In genomic region chr16:10741844-10742243, GRCh38 we compare ENCODE assay signal across 1 cellular context.
TF ChIP-seq lines count a peak whose summit lies in the region.

No MANE protein-coding gene starts in this region.

TF ChIP-seq in WTC11, 78 proteins besides CTCF, POLR2A, EP300 and RAD21 (continued from another document):
- TF ChIP-seq, protein P1, sequence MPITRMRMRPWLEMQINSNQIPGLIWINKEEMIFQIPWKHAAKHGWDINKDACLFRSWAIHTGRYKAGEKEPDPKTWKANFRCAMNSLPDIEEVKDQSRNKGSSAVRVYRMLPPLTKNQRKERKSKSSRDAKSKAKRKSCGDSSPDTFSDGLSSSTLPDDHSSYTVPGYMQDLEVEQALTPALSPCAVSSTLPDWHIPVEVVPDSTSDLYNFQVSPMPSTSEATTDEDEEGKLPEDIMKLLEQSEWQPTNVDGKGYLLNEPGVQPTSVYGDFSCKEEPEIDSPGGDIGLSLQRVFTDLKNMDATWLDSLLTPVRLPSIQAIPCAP (CRISPR knock-in tag; IDR thresholded peaks at IDR 0.05): no peak
- TF ChIP-seq GABPB1 (CRISPR knock-in tag; IDR thresholded peaks at IDR 0.05) (no peak), ZNF263 (CRISPR knock-in tag; IDR thresholded peaks at IDR 0.05; ENCODE audit: low read depth) (no peak), SP1 (CRISPR knock-in tag; conservative IDR thresholded peaks at IDR 0.05) (no peak), E2F4 (CRISPR knock-in tag; IDR thresholded peaks at IDR 0.05; ENCODE audit: borderline replicate concordance, low read depth) (no peak), ATF1 (CRISPR knock-in tag; IDR thresholded peaks at IDR 0.05) (no peak), GRHL2 (CRISPR knock-in tag; IDR thresholded peaks at IDR 0.05; ENCODE audit: insufficient replicate concordance, severe bottlenecking) (no peak), ZMAT4 (CRISPR knock-in tag; IDR thresholded peaks at IDR 0.05) (no peak)
